In genomic region chr15:91050128-91050455, GRCh38 we compare ENCODE assay signal across 11 cellular contexts. TPM values are rescaled to one million over a fixed set of nuclear protein-coding genes. Genes with fewer than 3 reads are reported as not detected.
DNase-seq lines count a peak whose midpoint lies in the region; ATAC-seq lines count a peak whose summit lies in the region.
"Had no signal": no experiment of that assay in that cellular context is flagged by ENCODE, and none has a peak within 500 bp of the region (broad histone marks: within the 10 kb centered on the region; RNA-seq: fewer than 3 reads in every experiment).

No MANE protein-coding gene starts in this region.

- H3F3A ChIP-seq in GM23248 (ENCODE audit: insufficient read depth): peaks cover under 1% of the 10 kb centered on the region; the same call in 1 of the 2 replicates

- H3K4me1 ChIP-seq in GM23248 (ENCODE audit: insufficient read depth): no peaks in the 10 kb centered on the region

- ATAC-seq in GM18867 (IDR thresholded peaks at IDR 0.05; ENCODE audit: unreplicated experiment) (peak; percentile 16), GM21619 (IDR thresholded peaks at IDR 0.05; ENCODE audit: unreplicated experiment) (peak; percentile 15), HG03442 (IDR thresholded peaks at IDR 0.05; ENCODE audit: unreplicated experiment) (peak; percentile 17)
- ATAC-seq in natural killer cell treated with Interleukin-12 subunit alpha and Interleukin-12 subunit beta and Interleukin-15 and Interleukin-18, amount 100 ng/mL, for 72 hours: no peak

- no peaks in the 10 kb centered on the region for H4K20me1 ChIP-seq in GM23248 (ENCODE audit: insufficient read depth)

- no peak overlapping the region for H3K27ac Mint-ChIP-seq in natural killer cell treated with Interleukin-12 subunit alpha and Interleukin-12 subunit beta and Interleukin-15 and Interleukin-18, amount 100 ng/mL, for 72 hours

- H3K4me1 Mint-ChIP-seq in natural killer cell treated with Interleukin-12 subunit alpha and Interleukin-12 subunit beta and Interleukin-15 and Interleukin-18, amount 100 ng/mL, for 72 hours (ENCODE audit: low read depth in 2 of 2): peaks cover 16 to 17% of the 10 kb centered on the region in 2 donors

- H3K4me2 ChIP-seq in GM23248 (ENCODE audit: unreplicated experiment): no peak overlapping the region

- in situ Hi-C loops in GM23248 (cut with MboI): loop anchor here (25.0 kb wide), 1 partner anchor 187 kb away; no protein-coding TSS in a partner anchor

- WGBS in GM23248 (ENCODE audit: low coverage in 1 of 2, low lambda C conversion rate in 2 of 2, missing lambda C conversion rate in 2 of 2), 2 experiments: 42 to 45% methylated on average over 4 of the region's 4 CpGs

- H3K9ac ChIP-seq in GM23248: no peak overlapping the region

- H3K36me3 Mint-ChIP-seq in natural killer cell treated with Interleukin-12 subunit alpha and Interleukin-12 subunit beta and Interleukin-15 and Interleukin-18, amount 100 ng/mL, for 72 hours: no peaks in the 10 kb centered on the region
- H3K36me3 Mint-ChIP-seq: CD8-positive, alpha-beta memory T cell had no signal

- no peaks in the 10 kb centered on the region for H3K9me3 ChIP-seq in GM23248 (ENCODE audit: low read depth)

- no peak overlapping the region for H3K27ac ChIP-seq in GM23248

- H3K27me3 Mint-ChIP-seq in natural killer cell treated with Interleukin-12 subunit alpha and Interleukin-12 subunit beta and Interleukin-15 and Interleukin-18, amount 100 ng/mL, for 72 hours: peaks cover 34 to 39% of the 10 kb centered on the region in 2 donors

- H2AFZ ChIP-seq in GM23248: no peak overlapping the region

- no peak overlapping the region for H3K4me3 Mint-ChIP-seq in natural killer cell treated with Interleukin-12 subunit alpha and Interleukin-12 subunit beta and Interleukin-15 and Interleukin-18, amount 100 ng/mL, for 72 hours

- H3K4me3 ChIP-seq in GM23248: no peak overlapping the region

- no peaks in the 10 kb centered on the region for H3K79me2 ChIP-seq in GM23248 (ENCODE audit: insufficient read depth)

- H3K36me3 ChIP-seq in GM23248 (ENCODE audit: low read depth): no peaks in the 10 kb centered on the region

- peaks cover 21% of the 10 kb centered on the region; the same call in 1 of the 2 replicates for H3K27me3 ChIP-seq in GM23248 (replicated peaks; ENCODE audit: insufficient read depth)

- peak; percentile 4 for DNase-seq in islet precursor cell
- DNase-seq in GM23248: no peak
- DNase-seq in NCI-H146 treated with DMSO at 0.1 percent for 48 hours (lab: John Stamatoyannopoulos, UW; ENCODE audit: unreplicated experiment): no peak
- no peak for DNase-seq in NCI-H748 (lab: John Stamatoyannopoulos, UW; ENCODE audit: unreplicated experiment)
- DNase-seq in natural killer cell treated with Interleukin-12 subunit alpha and Interleukin-12 subunit beta and Interleukin-15 and Interleukin-18, amount 100 ng/mL, for 72 hours (ENCODE audit: low spot score): no peak

- H3K9me3 Mint-ChIP-seq in natural killer cell treated with Interleukin-12 subunit alpha and Interleukin-12 subunit beta and Interleukin-15 and Interleukin-18, amount 100 ng/mL, for 72 hours: no peaks in the 10 kb centered on the region
- H3K9me3 Mint-ChIP-seq: CD8-positive, alpha-beta memory T cell had no signal

- no peaks in the 10 kb centered on the region for H3K9me2 ChIP-seq in GM23248 (ENCODE audit: insufficient read depth)

RNA-seq across cellular contexts. Expression of gene VPS33B, which starts 27.7 kb away (rescaled TPM):
- total RNA-seq in GM23248 (2014; rRNA removed; shearing (Covaris generic)): 7.0 and 8.7 TPM in 2 replicates
- polyA plus RNA-seq in GM23248 (2016; fragmentation: Nextera tagmentation; extraction: Ambion mirVana): 9.1 and 10.2 TPM in 2 replicates
- total RNA-seq in natural killer cell treated with Interleukin-12 subunit alpha and Interleukin-12 subunit beta and Interleukin-15 and Interleukin-18, amount 100 ng/mL, for 72 hours: 10 to 100 TPM; 23.6 to 26.5 TPM

RNA-seq across cellular contexts. Expression of gene SV2B, which starts 50.0 kb away (rescaled TPM):
- not detected in 2 replicates for total RNA-seq in GM23248 (2014; rRNA removed; shearing (Covaris generic))
- polyA plus RNA-seq in GM23248 (2016; fragmentation: Nextera tagmentation; extraction: Ambion mirVana): not detected in 2 replicates
- not detected for total RNA-seq in natural killer cell treated with Interleukin-12 subunit alpha and Interleukin-12 subunit beta and Interleukin-15 and Interleukin-18, amount 100 ng/mL, for 72 hours
- total RNA-seq: HT1080, pulmonary artery endothelial cell had no signal
- polyA plus RNA-seq: CD8-positive, alpha-beta memory T cell had no signal

RNA-seq across cellular contexts. Expression of gene PRC1, which starts 55.8 kb away (rescaled TPM):
- total RNA-seq in GM23248 (2014; rRNA removed; shearing (Covaris generic)): 74.5 and 93.5 TPM in 2 replicates
- polyA plus RNA-seq in GM23248 (2016; fragmentation: Nextera tagmentation; extraction: Ambion mirVana): 64.1 and 68.0 TPM in 2 replicates
- total RNA-seq in natural killer cell treated with Interleukin-12 subunit alpha and Interleukin-12 subunit beta and Interleukin-15 and Interleukin-18, amount 100 ng/mL, for 72 hours: 100 to 1,000 TPM in 1 of 2 donors, 10 to 100 TPM in 1; 84.3 to 160 TPM

Comparison
In these comparisons a context has a peak if more than half of its experiments do, and no peak if none do; other contexts are left out.
1. ATAC-seq: peak in GM18867 (single experiment), GM21619 (single experiment) and HG03442 (single experiment); none in natural killer cell treated with Interleukin-12 subunit alpha and Interleukin-12 subunit beta and Interleukin-15 and Interleukin-18, amount 100 ng/mL, for 72 hours (0 of 2).